9 cellular contexts compared by ENCODE assay signal in genomic region chr2:100819365-100820345, GRCh38. TPM values are rescaled to one million over a fixed set of nuclear protein-coding genes. Genes with fewer than 3 reads are reported as not detected.
DNase-seq lines count a peak whose midpoint lies in the region; ATAC-seq and TF ChIP-seq lines count a peak whose summit lies in the region.
"Had no signal": no experiment of that assay in that cellular context is flagged by ENCODE, and none has a peak within 500 bp of the region (broad histone marks: within the 10 kb centered on the region; RNA-seq: fewer than 3 reads in every experiment).

TSS of gene NPAS2 (plus strand) at chr2:100820139. CDS start at chr2:100904755, 84,616 bp downstream.

- H3K27me3 ChIP-seq in CD8-positive, alpha-beta T cell (ENCODE audit: insufficient read depth, low read length): no peaks in the 10 kb centered on the region
- H3K27me3 ChIP-seq in right cardiac atrium (ENCODE audit: control insufficient read depth, insufficient read depth): no peaks in the 10 kb centered on the region

- peaks cover 6% of the 10 kb centered on the region for H3K27me3 Mint-ChIP-seq in CD8-positive, alpha-beta T cell (ENCODE audit: low read depth)

- H3K27ac Mint-ChIP-seq in CD8-positive, alpha-beta T cell: peak within 1 kb of the TSS; percentile 43
- H3K27ac Mint-ChIP-seq: natural killer cell treated with Interleukin-12 subunit alpha and Interleukin-12 subunit beta and Interleukin-15 and Interleukin-18, amount 100 ng/mL, for 72 hours had no signal

- peak; percentile 64 for ATAC-seq in CD8-positive, alpha-beta T cell
- ATAC-seq in right cardiac atrium (peak; percentile 57 to 69), HG03280 (IDR thresholded peaks at IDR 0.05; ENCODE audit: unreplicated experiment) (no peak)

- peaks cover 14% of the 10 kb centered on the region for H3K4me1 ChIP-seq in CD8-positive, alpha-beta T cell (ENCODE audit: insufficient read depth, low read length)
- peaks cover 2% of the 10 kb centered on the region for H3K4me1 ChIP-seq in right cardiac atrium (ENCODE audit: control insufficient read depth, insufficient read depth, low read length)

- H3K4me3 Mint-ChIP-seq in CD8-positive, alpha-beta T cell: peak within 1 kb of the TSS; percentile 81
- H3K4me3 Mint-ChIP-seq: natural killer cell treated with Interleukin-12 subunit alpha and Interleukin-12 subunit beta and Interleukin-15 and Interleukin-18, amount 100 ng/mL, for 72 hours had no signal

- TF ChIP-seq CTCF in CD8-positive, alpha-beta T cell (IDR thresholded peaks at IDR 0.05): no peak
- no peak for TF ChIP-seq CTCF in LNCaP clone FGC (IDR thresholded peaks at IDR 0.05; ENCODE audit: control insufficient read depth, extremely low read depth, insufficient read depth)

- H3K9me3 ChIP-seq in CD8-positive, alpha-beta T cell (ENCODE audit: low read length): no peaks in the 10 kb centered on the region
- H3K9me3 ChIP-seq in right cardiac atrium (ENCODE audit: control insufficient read depth, low read length): no peaks in the 10 kb centered on the region

- H3K4me3 ChIP-seq in CD8-positive, alpha-beta T cell (ENCODE audit: low read depth, low read length): peak within 1 kb of the TSS; percentile 62
- H3K4me3 ChIP-seq in LNCaP clone FGC (ENCODE audit: low read depth, low read length): peak within 1 kb of the TSS; percentile 51
- H3K4me3 ChIP-seq in right cardiac atrium (ENCODE audit: low read length): peak within 1 kb of the TSS; percentile 97

- H3K4me1 Mint-ChIP-seq in CD8-positive, alpha-beta T cell (ENCODE audit: low read depth): peaks cover 31% of the 10 kb centered on the region

- H3K9me3 Mint-ChIP-seq in CD8-positive, alpha-beta T cell: no peaks in the 10 kb centered on the region
- H3K9me3 Mint-ChIP-seq: natural killer cell treated with Interleukin-12 subunit alpha and Interleukin-12 subunit beta and Interleukin-15 and Interleukin-18, amount 100 ng/mL, for 72 hours had no signal

- POLR2A ChIA-PET in CD8-positive, alpha-beta T cell (lab: Charles Lee): no interaction called here

- H3K36me3 ChIP-seq in CD8-positive, alpha-beta T cell (ENCODE audit: insufficient read depth, low read length): no peaks in the 10 kb centered on the region

- CTCF ChIA-PET in CD8-positive, alpha-beta T cell (lab: Charles Lee): no interaction called here

- WGBS in right cardiac atrium: under 1% methylated on average over 100 of the region's 105 CpGs

- peak in 3 of 7 experiments; percentile 21 to 53 (median 34) for DNase-seq in CD8-positive, alpha-beta T cell
- DNase-seq in LNCaP clone FGC (ENCODE audit: low read depth) (no peak), amniotic epithelial cell (ENCODE audit: low read depth) (peak; percentile 68), right cardiac atrium (peak; percentile 61 to 83 (median 80)), renal cortical epithelial cell (ENCODE audit: low read depth) (no peak), DMS153 (lab: John Stamatoyannopoulos, UW) (no peak), GM19240 (ENCODE audit: insufficient read length, low spot score) (no peak)

- no peak within 1 kb of the TSS for H3K27ac ChIP-seq in CD8-positive, alpha-beta T cell (ENCODE audit: low read depth, low read length)
- peak within 1 kb of the TSS; percentile 85 for H3K27ac ChIP-seq in right cardiac atrium (ENCODE audit: low read length)

- H3K36me3 Mint-ChIP-seq in CD8-positive, alpha-beta T cell: no peaks in the 10 kb centered on the region
- H3K36me3 Mint-ChIP-seq: natural killer cell treated with Interleukin-12 subunit alpha and Interleukin-12 subunit beta and Interleukin-15 and Interleukin-18, amount 100 ng/mL, for 72 hours had no signal

- intact Hi-C loops in CD8-positive, alpha-beta T cell (cut with DNase I, micrococcal nuclease): loop anchor here in 1 of 2 experiments (10.0 kb wide), 2 partner anchors 165 to 205 kb away; no protein-coding TSS in a partner anchor
- intact Hi-C loops in right cardiac atrium (cut with DNase I): loop anchor here in 2 of 4 donors (5.0 to 10.0 kb wide), 5 partner anchors 72 to 205 kb away; no protein-coding TSS in a partner anchor

RNA-seq across cellular contexts. Expression of gene NPAS2, which starts in this region (rescaled TPM):
- total RNA-seq in CD8-positive, alpha-beta T cell: 10 to 100 TPM; 10.2 to 13.1 TPM
- total RNA-seq in right cardiac atrium (10 to 100 TPM; 39.1 to 53.4 (median 43.3) TPM), renal cortical epithelial cell (22.1 and 25.5 TPM in 2 replicates)
- polyA plus RNA-seq in right cardiac atrium: 36.8 TPM

Comparison
In these comparisons a context has a peak if more than half of its experiments do, and no peak if none do; other contexts are left out.
1. DNase-seq: peak in amniotic epithelial cell (single experiment) and right cardiac atrium (3 of 3); none in LNCaP clone FGC (single experiment), renal cortical epithelial cell (single experiment), DMS153 (single experiment) and GM19240 (single experiment).
2. Peak in every context shown above with its lines, with median percentiles within 50 percentile points of each other: H3K4me3 ChIP-seq.